ENCODE assay signal across 31 cellular contexts in the genomic region with DNA sequence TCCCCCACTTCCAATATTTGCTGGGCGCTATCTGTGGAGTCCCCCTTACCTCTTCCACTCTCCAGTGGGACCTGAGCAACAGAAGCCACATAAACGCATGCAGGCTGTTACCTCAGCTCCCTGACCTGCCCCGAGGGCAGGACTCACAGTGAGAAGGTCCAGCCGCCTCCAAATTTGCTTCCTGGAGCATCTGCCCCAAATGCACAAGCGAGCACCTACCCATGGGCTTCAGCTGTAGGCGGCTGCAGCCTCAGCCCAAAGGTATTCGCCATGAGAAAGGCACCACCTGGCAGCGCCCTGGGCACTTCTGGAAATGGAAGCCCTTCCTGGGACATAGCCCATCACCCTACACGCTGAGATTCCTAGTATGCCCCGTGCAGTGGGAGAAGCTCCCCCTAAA. TPM values are rescaled to one million over a fixed set of nuclear protein-coding genes. Genes with fewer than 3 reads are reported as not detected.
"Had no signal": no experiment of that assay in that cellular context is flagged by ENCODE, and none has a peak within 500 bp of the region (broad histone marks: within the 10 kb centered on the region; RNA-seq: fewer than 3 reads in every experiment).

No MANE protein-coding gene starts in this region.

- DNase-seq: stimulated activated CD4-positive, alpha-beta T cell treated with anti-CD3 and anti-CD28 coated beads, Interleukin-2, amount 100 ng/mL, for 48 hours; stimulated activated CD4-positive, alpha-beta T cell treated with anti-CD3 and anti-CD28 coated beads, Interleukin-4, amount 100 ng/mL, for 1 hour; stimulated activated CD4-positive, alpha-beta T cell treated with anti-CD3 and anti-CD28 coated beads, Interleukin-4, amount 100 ng/mL, for 24 hours; stimulated activated CD4-positive, alpha-beta T cell treated with anti-CD3 and anti-CD28 coated beads, Interleukin-4, amount 100 ng/mL, for 4 hours; stimulated activated CD8-positive, alpha-beta memory T cell treated with anti-CD3 and anti-CD28 coated beads, Interleukin-4, amount 100 ng/mL, for 48 hours; stimulated activated naive B cell treated with anti-CD40 and anti-IgM and Interleukin-4, amounts not matched to agents 10 μg/mL and 1 μg/mL and 100 μg/mL, for 72 hours; stimulated activated naive CD4-positive, alpha-beta T cell; stimulated activated naive CD4-positive, alpha-beta T cell treated with Interleukin-2 at 50 U/mL for 16 hours; stimulated activated naive CD8-positive, alpha-beta T cell treated with anti-CD3 and anti-CD28 coated beads, Interleukin-15, amount 100 ng/mL, for 72 hours; stimulated activated naive CD8-positive, alpha-beta T cell treated with anti-CD3 and anti-CD28 coated beads, Interleukin-15, Interleukin-2, amounts not matched to agents 100 U/mL and 50 U/mL, for 24 hours; stomach; substantia nigra; testis; thyroid gland; tibial artery; transverse colon; upper lobe of left lung; upper lobe of right lung; uterus had no signal

- FAIRE-seq: urothelium cell line had no signal

- H3K9me3 Mint-ChIP-seq: stimulated activated effector memory CD8-positive, alpha-beta T cell treated with anti-CD3 and anti-CD28 coated beads, Interleukin-12 subunit alpha, Interleukin-12 subunit beta, amount 100 ng/mL, for 72 hours; stimulated activated memory B cell treated with anti-CD40 and anti-IgM and Interleukin-4, amounts not matched to agents 10 μg/mL and 1 μg/mL and 100 μg/mL, for 72 hours; stimulated activated naive B cell treated with anti-CD40 and anti-IgM and Interleukin-4, amounts not matched to agents 10 μg/mL and 1 μg/mL and 100 μg/mL, for 72 hours; stimulated activated naive CD8-positive, alpha-beta T cell treated with anti-CD3 and anti-CD28 coated beads, Interleukin-15, amount 100 ng/mL, for 72 hours; stimulated activated naive CD8-positive, alpha-beta T cell treated with anti-CD3 and anti-CD28 coated beads, Interleukin-15, Interleukin-2, amounts not matched to agents 100 ng/mL and 50 ng/mL, for 24 hours had no signal

- H3K36me3 Mint-ChIP-seq: stimulated activated effector memory CD8-positive, alpha-beta T cell treated with anti-CD3 and anti-CD28 coated beads, Interleukin-12 subunit alpha, Interleukin-12 subunit beta, amount 100 ng/mL, for 72 hours; stimulated activated naive B cell treated with anti-CD40 and anti-IgM and Interleukin-4, amounts not matched to agents 10 μg/mL and 1 μg/mL and 100 μg/mL, for 72 hours had no signal

- H3K4me1 ChIP-seq: testis, thyroid gland, tibial artery, upper lobe of right lung, uterus, vagina had no signal

- H3K4me3 Mint-ChIP-seq: stimulated activated effector memory CD8-positive, alpha-beta T cell treated with anti-CD3 and anti-CD28 coated beads, Interleukin-12 subunit alpha, Interleukin-12 subunit beta, amount 100 ng/mL, for 72 hours; stimulated activated memory B cell treated with anti-CD40 and anti-IgM and Interleukin-4, amounts not matched to agents 10 μg/mL and 1 μg/mL and 100 μg/mL, for 72 hours; stimulated activated naive B cell treated with anti-CD40 and anti-IgM and Interleukin-4, amounts not matched to agents 10 μg/mL and 1 μg/mL and 100 μg/mL, for 72 hours; stimulated activated naive CD8-positive, alpha-beta T cell treated with anti-CD3 and anti-CD28 coated beads, Interleukin-15, amount 100 ng/mL, for 72 hours; stimulated activated naive CD8-positive, alpha-beta T cell treated with anti-CD3 and anti-CD28 coated beads, Interleukin-15, Interleukin-2, amounts not matched to agents 100 ng/mL and 50 ng/mL, for 24 hours; type B pancreatic cell had no signal

- H3K27ac Mint-ChIP-seq: stimulated activated effector memory CD8-positive, alpha-beta T cell treated with anti-CD3 and anti-CD28 coated beads, Interleukin-12 subunit alpha, Interleukin-12 subunit beta, amount 100 ng/mL, for 72 hours; stimulated activated memory B cell treated with anti-CD40 and anti-IgM and Interleukin-4, amounts not matched to agents 10 μg/mL and 1 μg/mL and 100 μg/mL, for 72 hours; stimulated activated naive CD8-positive, alpha-beta T cell treated with anti-CD3 and anti-CD28 coated beads, Interleukin-15, amount 100 ng/mL, for 72 hours; stimulated activated naive CD8-positive, alpha-beta T cell treated with anti-CD3 and anti-CD28 coated beads, Interleukin-15, Interleukin-2, amounts not matched to agents 100 ng/mL and 50 ng/mL, for 24 hours; type B pancreatic cell had no signal

- H3K9me3 ChIP-seq: suprapubic skin, testis, thoracic aorta, thyroid gland, tibial artery, tibial nerve, transverse colon, upper lobe of left lung, upper lobe of right lung, uterus, vagina had no signal

- H3K27me3 ChIP-seq: stomach, suprapubic skin, testis, thyroid gland, tibial artery, tibial nerve, transverse colon, upper lobe of left lung, upper lobe of right lung, uterus, vagina had no signal

- H3K4me3 ChIP-seq: stomach, suprapubic skin, testis, thoracic aorta, thyroid gland, tibial artery, tibial nerve, transverse colon, upper lobe of left lung, upper lobe of right lung, uterus, vagina had no signal

- H3K36me3 ChIP-seq: stomach, suprapubic skin, thoracic aorta, thyroid gland, tibial artery, tibial nerve, transverse colon, upper lobe of left lung, upper lobe of right lung, uterus, vagina had no signal

- H3K27ac ChIP-seq: stomach, suprapubic skin, testis, thoracic aorta, thyroid gland, tibial artery, tibial nerve, transverse colon, upper lobe of left lung, upper lobe of right lung, uterus, vagina had no signal

- ATAC-seq: stimulated activated effector memory CD8-positive, alpha-beta T cell treated with anti-CD3 and anti-CD28 coated beads, Interleukin-12 subunit alpha, Interleukin-12 subunit beta, amount 100 ng/mL, for 72 hours; stimulated activated memory B cell treated with anti-CD40 and anti-IgM and Interleukin-4, amounts not matched to agents 10 μg/mL and 1 μg/mL and 100 μg/mL, for 72 hours; stimulated activated naive B cell treated with anti-CD40 and anti-IgM and Interleukin-4, amounts not matched to agents 10 μg/mL and 1 μg/mL and 100 μg/mL, for 72 hours; stimulated activated naive CD8-positive, alpha-beta T cell treated with anti-CD3 and anti-CD28 coated beads, Interleukin-15, amount 100 ng/mL, for 72 hours; stimulated activated naive CD8-positive, alpha-beta T cell treated with anti-CD3 and anti-CD28 coated beads, Interleukin-15, Interleukin-2, amounts not matched to agents 100 U/mL and 50 U/mL, for 24 hours; upper lobe of right lung had no signal

- H3K27me3 Mint-ChIP-seq: stimulated activated memory B cell treated with anti-CD40 and anti-IgM and Interleukin-4, amounts not matched to agents 10 μg/mL and 1 μg/mL and 100 μg/mL, for 72 hours; stimulated activated naive CD8-positive, alpha-beta T cell treated with anti-CD3 and anti-CD28 coated beads, Interleukin-15, amount 100 ng/mL, for 72 hours; stimulated activated naive CD8-positive, alpha-beta T cell treated with anti-CD3 and anti-CD28 coated beads, Interleukin-15, Interleukin-2, amounts not matched to agents 100 ng/mL and 50 ng/mL, for 24 hours; type B pancreatic cell had no signal

RNA-seq across cellular contexts. Expression of a gene that starts 23.4 kb away (rescaled TPM):
- total RNA-seq: stomach, subcutaneous adipose tissue, suprapubic skin, thoracic aorta, thyroid gland, tibial nerve, transverse colon, upper lobe of left lung, upper lobe of right lung, ureter, urinary bladder, uterus, vagina had no signal
- polyA plus RNA-seq: urinary bladder had no signal
